In genomic region chr13:42041684-42042035, GRCh38 we compare ENCODE assay signal across 8 cellular contexts. TPM values are rescaled to one million over a fixed set of nuclear protein-coding genes. Genes with fewer than 3 reads are reported as not detected.
DNase-seq lines count a peak whose midpoint lies in the region; ATAC-seq, FAIRE-seq and TF ChIP-seq lines count a peak whose summit lies in the region.

No MANE protein-coding gene starts in this region.

- no peaks in the 10 kb centered on the region for H3K9me1 ChIP-seq in keratinocyte (ENCODE audit: control insufficient read depth, extremely low read depth, insufficient read depth, low read length)

- H3K27ac ChIP-seq in OCI-LY3 (ENCODE audit: low read length) (no peak overlapping the region), keratinocyte (ENCODE audit: control insufficient read depth, insufficient read depth, low read length) (peak overlapping the region; percentile 92)

- H3K4me3 ChIP-seq in OCI-LY3 (ENCODE audit: low read length) (peak overlapping the region; percentile 77), keratinocyte (ENCODE audit: control insufficient read depth in 2 of 3, extremely low read depth in 1 of 3, insufficient read depth in 2 of 3, low read depth in 1 of 3, low read length in 3 of 3) (peak overlapping the region; percentile 70 to 94 (median 82))

- H3K4me2 ChIP-seq in OCI-LY3 (ENCODE audit: low read length) (peak overlapping the region; percentile 89), keratinocyte (ENCODE audit: control insufficient read depth, extremely low read depth, insufficient read depth, low read depth, low read length) (peak overlapping the region; percentile 100)

- no peaks in the 10 kb centered on the region for H3K9me3 ChIP-seq in OCI-LY3 (ENCODE audit: insufficient read depth, low read length)
- H3K9me3 ChIP-seq in keratinocyte (ENCODE audit: control insufficient read depth, low read depth, low read length): no peaks in the 10 kb centered on the region

- DNase-seq in NCI-H82 (lab: John Stamatoyannopoulos, UW) (peak; percentile 58), NCI-H82 treated with DMSO at 0.1 percent for 48 hours (lab: John Stamatoyannopoulos, UW; ENCODE audit: unreplicated experiment) (no peak), cerebellar cortex (ENCODE audit: low spot score) (peak; percentile 77), keratinocyte (ENCODE audit: low read depth, low spot score) (no peak), KG1 (lab: John Stamatoyannopoulos, UW) (no peak)
- no peak for DNase-seq in stimulated activated effector memory CD8-positive, alpha-beta T cell treated with anti-CD3 and anti-CD28 coated beads, Interleukin-12 subunit alpha, Interleukin-12 subunit beta, amount 100 ng/mL, for 72 hours (ENCODE audit: low spot score in 2 of 2)

- H3K4me1 ChIP-seq in OCI-LY3 (ENCODE audit: low read length) (peaks cover 13% of the 10 kb centered on the region), keratinocyte (ENCODE audit: control insufficient read depth, extremely low read depth, insufficient read depth, low read length) (peaks cover 26% of the 10 kb centered on the region)

- H3K9ac ChIP-seq in OCI-LY3 (ENCODE audit: low read length) (peak overlapping the region; percentile 68; the same call in 1 of the 2 replicates), keratinocyte (ENCODE audit: control insufficient read depth, extremely low read depth, insufficient read depth, low read length) (peak overlapping the region; percentile 92)

- H3K27me3 ChIP-seq in OCI-LY3 (ENCODE audit: low read depth, low read length): peaks cover 15% of the 10 kb centered on the region
- no peaks in the 10 kb centered on the region for H3K27me3 ChIP-seq in keratinocyte (ENCODE audit: control insufficient read depth, extremely low read depth, insufficient read depth, low read length)

- dilution Hi-C loops in keratinocyte (cut with MboI; ENCODE audit: extremely low pct_ligation_motif_present, low sequenced_read_pairs): no loop called here

- FAIRE-seq in keratinocyte (lab: Jason Lieb, UNC): peak; percentile 57

- H3K4me1 Mint-ChIP-seq in stimulated activated effector memory CD8-positive, alpha-beta T cell treated with anti-CD3 and anti-CD28 coated beads, Interleukin-12 subunit alpha, Interleukin-12 subunit beta, amount 100 ng/mL, for 72 hours: peaks cover 30% of the 10 kb centered on the region

- peak; percentile 32 for ATAC-seq in HG02610 (IDR thresholded peaks at IDR 0.05; ENCODE audit: unreplicated experiment)
- no peak for ATAC-seq in stimulated activated effector memory CD8-positive, alpha-beta T cell treated with anti-CD3 and anti-CD28 coated beads, Interleukin-12 subunit alpha, Interleukin-12 subunit beta, amount 100 ng/mL, for 72 hours

- peaks cover 12% of the 10 kb centered on the region for H3K36me3 Mint-ChIP-seq in stimulated activated effector memory CD8-positive, alpha-beta T cell treated with anti-CD3 and anti-CD28 coated beads, Interleukin-12 subunit alpha, Interleukin-12 subunit beta, amount 100 ng/mL, for 72 hours

- H3K79me2 ChIP-seq in OCI-LY3 (ENCODE audit: low read length) (peaks cover 12% of the 10 kb centered on the region), keratinocyte (ENCODE audit: control insufficient read depth, insufficient read depth, low read length) (peaks cover 54% of the 10 kb centered on the region)

- H3K4me3 Mint-ChIP-seq in stimulated activated effector memory CD8-positive, alpha-beta T cell treated with anti-CD3 and anti-CD28 coated beads, Interleukin-12 subunit alpha, Interleukin-12 subunit beta, amount 100 ng/mL, for 72 hours: peak overlapping the region; percentile 79

- no peak for TF ChIP-seq CTCF in OCI-LY3 (IDR thresholded peaks at IDR 0.05; ENCODE audit: low read depth, low read length)
- peak; percentile 37 to 60 (median 59) for TF ChIP-seq CTCF in keratinocyte (optimal IDR thresholded peaks at IDR 0.05 in 1 of 3, IDR thresholded peaks at IDR 0.05 in 1 of 3, conservative IDR thresholded peaks at IDR 0.05 in 1 of 3; ENCODE audit: extremely low read depth in 1 of 3, insufficient read depth in 2 of 3, low read length in 3 of 3)

- H2AFZ ChIP-seq in OCI-LY3 (ENCODE audit: low read depth, low read length): no peak overlapping the region
- H2AFZ ChIP-seq in keratinocyte (ENCODE audit: control insufficient read depth, low read length): peak overlapping the region; percentile 82

- H3K36me3 ChIP-seq in OCI-LY3 (replicated peaks; ENCODE audit: low read depth, low read length): no peaks in the 10 kb centered on the region
- H3K36me3 ChIP-seq in keratinocyte (ENCODE audit: control insufficient read depth in 2 of 2, extremely low read depth in 1 of 2, insufficient read depth in 2 of 2, low read length in 2 of 2): peaks cover 0 to 2% of the 10 kb centered on the region in 2 experiments

- no peaks in the 10 kb centered on the region for H3K9me3 Mint-ChIP-seq in stimulated activated effector memory CD8-positive, alpha-beta T cell treated with anti-CD3 and anti-CD28 coated beads, Interleukin-12 subunit alpha, Interleukin-12 subunit beta, amount 100 ng/mL, for 72 hours

- 0 out of 2 replicates have a peak, but pooled peaks cover 8% of the 10 kb centered on the region for H4K20me1 ChIP-seq in OCI-LY3 (ENCODE audit: insufficient read depth, low read length)
- no peaks in the 10 kb centered on the region for H4K20me1 ChIP-seq in keratinocyte (ENCODE audit: control insufficient read depth, extremely low read depth, insufficient read depth, low read length)

- peak overlapping the region; percentile 77 for H3K27ac Mint-ChIP-seq in stimulated activated effector memory CD8-positive, alpha-beta T cell treated with anti-CD3 and anti-CD28 coated beads, Interleukin-12 subunit alpha, Interleukin-12 subunit beta, amount 100 ng/mL, for 72 hours

RNA-seq across cellular contexts. Expression of gene DGKH, which starts 6.8 kb away (rescaled TPM):
- 8.1 to 12.8 TPM (median 12.5 TPM) in 3 replicates for polyA plus RNA-seq in keratinocyte
- polyA plus RNA-seq in keratinocyte (2011; ENCODE audit: low read depth): 8.2 TPM
- 6.9 and 12.8 TPM in 2 replicates for polyA plus RNA-seq in keratinocyte (2011; cell fraction: cytosol; rRNA removed)
- polyA plus RNA-seq in keratinocyte (2011; cell fraction: nucleus; rRNA removed): 28.5 and 29.9 TPM in 2 replicates
- 6.6 and 6.9 TPM in 2 replicates for polyA plus RNA-seq in keratinocyte (2012; ENCODE audit: low replicate concordance)
- 15.2 to 64.7 TPM (median 51.7 TPM) in 3 replicates for polyA minus RNA-seq in keratinocyte
- 20.7 TPM for polyA minus RNA-seq in keratinocyte (2011; cell fraction: cytosol; rRNA and poly(A)+ RNA removed)
- 43.5 and 112 TPM in 2 replicates for polyA minus RNA-seq in keratinocyte (2011; cell fraction: nucleus; rRNA and poly(A)+ RNA removed)

Comparison
In these comparisons a context has a peak if more than half of its experiments do, and no peak if none do; other contexts are left out.
1. DNase-seq: peak in NCI-H82 (single experiment) and cerebellar cortex (single experiment); none in NCI-H82 treated with DMSO at 0.1 percent for 48 hours (single experiment), keratinocyte (single experiment), stimulated activated effector memory CD8-positive, alpha-beta T cell treated with anti-CD3 and anti-CD28 coated beads, Interleukin-12 subunit alpha, Interleukin-12 subunit beta, amount 100 ng/mL, for 72 hours (0 of 2) and KG1 (single experiment).